In genomic region chr15:60695713-60696522, GRCh38 we compare ENCODE assay signal across 10 cellular contexts.
DNase-seq lines count a peak whose midpoint lies in the region; ATAC-seq and TF ChIP-seq lines count a peak whose summit lies in the region.
"Had no signal": no experiment of that assay in that cellular context is flagged by ENCODE, and none has a peak within 500 bp of the region (broad histone marks: within the 10 kb centered on the region; RNA-seq: fewer than 3 reads in every experiment).

No MANE protein-coding gene starts in this region.

- ATAC-seq in effector memory CD8-positive, alpha-beta T cell (replicated peaks), result peak; percentile 78

- H3K27me3 Mint-ChIP-seq in effector memory CD8-positive, alpha-beta T cell, result no peaks in the 10 kb centered on the region

- H3K27ac Mint-ChIP-seq in effector memory CD8-positive, alpha-beta T cell, result peak overlapping the region; percentile 22 to 65
- H3K27ac Mint-ChIP-seq: B cell had no signal

- H3K9me3 ChIP-seq in GM23248 (ENCODE audit: low read depth), result no peaks in the 10 kb centered on the region
- H3K9me3 ChIP-seq in WERI-Rb-1 (ENCODE audit: severe bottlenecking), result no peaks in the 10 kb centered on the region

- H3K4me1 ChIP-seq in GM23248 (ENCODE audit: insufficient read depth), result peaks cover 10% of the 10 kb centered on the region; the same call in 1 of the 2 replicates

- 84 to 86% methylated on average over 17 of the region's 17 CpGs for WGBS in GM23248 (ENCODE audit: low coverage in 1 of 2, low lambda C conversion rate in 2 of 2, missing lambda C conversion rate in 2 of 2), 2 experiments

- no peaks in the 10 kb centered on the region for H3K79me2 ChIP-seq in GM23248 (ENCODE audit: insufficient read depth)

- POLR2A ChIA-PET in RWPE1 (lab: Yijun Ruan, JAX; ENCODE audit: low non-redundant PET), result no interaction called here

- CTCF ChIA-PET in RWPE1 (lab: Yijun Ruan, JAX), result no interaction called here

- no peaks in the 10 kb centered on the region for H3F3A ChIP-seq in GM23248 (ENCODE audit: insufficient read depth)

- peak overlapping the region; percentile 59 for H3K4me3 Mint-ChIP-seq in effector memory CD8-positive, alpha-beta T cell
- H3K4me3 Mint-ChIP-seq: B cell had no signal

- no peak overlapping the region for H3K27ac ChIP-seq in GM23248
- no peak overlapping the region for H3K27ac ChIP-seq in RWPE1
- no peak overlapping the region for H3K27ac ChIP-seq in WERI-Rb-1

- H3K4me2 ChIP-seq in GM23248 (ENCODE audit: unreplicated experiment), result no peak overlapping the region

- no peaks in the 10 kb centered on the region for H3K36me3 Mint-ChIP-seq in effector memory CD8-positive, alpha-beta T cell (ENCODE audit: insufficient read depth)

- TF ChIP-seq CTCF in RWPE1 (conservative IDR thresholded peaks at IDR 0.05; ENCODE audit: low read depth) (no peak), WERI-Rb-1 (IDR thresholded peaks at IDR 0.05; ENCODE audit: low read depth, low read length) (no peak)

- H3K4me1 Mint-ChIP-seq in effector memory CD8-positive, alpha-beta T cell (ENCODE audit: low read depth in 2 of 2), result peaks cover 29 to 38% of the 10 kb centered on the region in 2 donors
- H3K4me1 Mint-ChIP-seq: B cell had no signal

- H3K27me3 ChIP-seq in GM23248 (replicated peaks; ENCODE audit: insufficient read depth) (no peaks in the 10 kb centered on the region), WERI-Rb-1 (ENCODE audit: insufficient read depth, low read depth, severe bottlenecking) (no peaks in the 10 kb centered on the region)

- in situ Hi-C loops in GM23248 (cut with MboI), result no loop called here

- H3K4me3 ChIP-seq in GM23248 (no peak overlapping the region), WERI-Rb-1 (ENCODE audit: low read depth, low read length) (no peak overlapping the region)

- H3K9me3 Mint-ChIP-seq in effector memory CD8-positive, alpha-beta T cell, result no peaks in the 10 kb centered on the region

- no peak overlapping the region for H3K9ac ChIP-seq in GM23248

- DNase-seq in GM23248 (peak; percentile 50), RWPE1 (ENCODE audit: low spot score) (no peak), WERI-Rb-1 (no peak), NCI-H1436 treated with DMSO at 0.1 percent for 48 hours (lab: John Stamatoyannopoulos, UW) (no peak), NCI-H1048 (lab: John Stamatoyannopoulos, UW) (no peak)
- DNase-seq in activated CD8-positive, alpha-beta memory T cell treated with anti-CD3 and anti-CD28 coated beads, Interleukin-2, amount 50 U/mL, for 4 hours, result peak; percentile 72
- DNase-seq in effector memory CD8-positive, alpha-beta T cell, result peak; percentile 7 to 20 (median 8)
- peak; percentile 73 for DNase-seq in stimulated activated CD4-positive, alpha-beta T cell treated with anti-CD3 and anti-CD28 coated beads, Interleukin-4, amount 100 ng/mL, for 1 hour
- DNase-seq: nucleus accumbens had no signal

- no peaks in the 10 kb centered on the region for H3K9me2 ChIP-seq in GM23248 (ENCODE audit: insufficient read depth)

- no peak overlapping the region for H2AFZ ChIP-seq in GM23248

- H4K20me1 ChIP-seq in GM23248 (ENCODE audit: insufficient read depth), result no peaks in the 10 kb centered on the region

- H3K36me3 ChIP-seq in GM23248 (ENCODE audit: low read depth) (no peaks in the 10 kb centered on the region), WERI-Rb-1 (no peaks in the 10 kb centered on the region)

Comparison
In these comparisons a context has a peak if more than half of its experiments do, and no peak if none do; other contexts are left out.
1. DNase-seq: peak in GM23248 (single experiment), activated CD8-positive, alpha-beta memory T cell treated with anti-CD3 and anti-CD28 coated beads, Interleukin-2, amount 50 U/mL, for 4 hours (single experiment), effector memory CD8-positive, alpha-beta T cell (3 of 3) and stimulated activated CD4-positive, alpha-beta T cell treated with anti-CD3 and anti-CD28 coated beads, Interleukin-4, amount 100 ng/mL, for 1 hour (single experiment); none in RWPE1 (single experiment), WERI-Rb-1 (single experiment), NCI-H1436 treated with DMSO at 0.1 percent for 48 hours (single experiment) and NCI-H1048 (single experiment).